8 cellular contexts compared by ENCODE assay signal in the genomic region with DNA sequence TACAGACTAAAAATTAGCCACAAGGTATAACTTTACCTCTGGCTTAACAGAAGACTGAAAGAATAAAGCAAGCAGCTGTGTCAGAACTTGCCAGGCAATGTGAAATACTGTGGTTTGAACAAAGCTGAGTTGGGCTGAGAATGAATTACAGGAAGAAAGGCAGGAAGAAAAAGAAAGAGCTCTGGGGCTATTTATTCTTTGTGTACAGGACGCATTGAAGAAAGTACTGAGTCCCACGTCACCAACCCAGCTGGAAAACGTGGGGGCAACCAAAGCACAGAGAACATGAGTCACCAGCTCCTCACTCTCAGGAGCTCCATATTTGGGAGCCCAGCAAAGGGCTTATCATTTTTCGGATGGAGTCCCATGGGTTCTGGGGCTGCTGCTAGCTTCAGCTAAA.
DNase-seq lines count a peak whose midpoint lies in the region; ATAC-seq and TF ChIP-seq lines count a peak whose summit lies in the region.

No MANE protein-coding gene starts in this region.

- WGBS in prostate gland, result 24% methylated on average over 4 of the region's 4 CpGs

- H3K27me3 ChIP-seq in prostate gland (replicated peaks; ENCODE audit: insufficient read depth) (no peaks in the 10 kb centered on the region), vagina (no peaks in the 10 kb centered on the region)

- in situ Hi-C loops in G401 (cut with HindIII; ENCODE audit: low sequenced_read_pairs), result no loop called here

- H3K9me3 ChIP-seq in prostate gland (no peaks in the 10 kb centered on the region), vagina (no peaks in the 10 kb centered on the region)

- H3K4me3 ChIP-seq in prostate gland, result no peak overlapping the region
- H3K4me3 ChIP-seq in vagina, result no peak overlapping the region

- DNase-seq in activated CD4-positive, alpha-beta T cell treated with anti-CD3 and anti-CD28 coated beads, Interleukin-2, amount 50 U/mL, for 1 hour, result peak; percentile 31
- DNase-seq in dedifferentiated amniotic fluid mesenchymal stem cell (ENCODE audit: extremely low spot score) (peak; percentile 39), prostate gland (ENCODE audit: low spot score) (peak; percentile 47), vagina (ENCODE audit: extremely low spot score in 2 of 2) (no peak), G401 (ENCODE audit: low spot score) (no peak), NCI-H1105 (lab: John Stamatoyannopoulos, UW) (no peak)

- ATAC-seq in GM21825 (IDR thresholded peaks at IDR 0.05; ENCODE audit: unreplicated experiment), result peak; percentile 72
- no peak for ATAC-seq in HG02798 (IDR thresholded peaks at IDR 0.05; ENCODE audit: poor library complexity, unreplicated experiment)

- intact Hi-C loops in prostate gland (cut with DNase I), result no loop called here
- intact Hi-C loops in vagina (cut with DNase I), result no loop called here

- H3K4me1 ChIP-seq in prostate gland (replicated peaks), result peaks cover 7% of the 10 kb centered on the region
- peaks cover 38% of the 10 kb centered on the region for H3K4me1 ChIP-seq in vagina

- H3K36me3 ChIP-seq in prostate gland, result no peaks in the 10 kb centered on the region
- no peaks in the 10 kb centered on the region for H3K36me3 ChIP-seq in vagina

- TF ChIP-seq CTCF in prostate gland (IDR thresholded peaks at IDR 0.05), result no peak
- TF ChIP-seq CTCF in vagina (IDR thresholded peaks at IDR 0.05), result no peak

- TF ChIP-seq POLR2A in prostate gland (IDR thresholded peaks at IDR 0.05), result no peak
- TF ChIP-seq POLR2A in vagina (IDR thresholded peaks at IDR 0.05), result no peak

- H3K27ac ChIP-seq in prostate gland, result peak overlapping the region; percentile 66 to 71
- H3K27ac ChIP-seq in vagina, result peak overlapping the region; percentile 74

Comparison
In these comparisons a context has a peak if more than half of its experiments do, and no peak if none do; other contexts are left out.
1. DNase-seq: peak in activated CD4-positive, alpha-beta T cell treated with anti-CD3 and anti-CD28 coated beads, Interleukin-2, amount 50 U/mL, for 1 hour (single experiment), dedifferentiated amniotic fluid mesenchymal stem cell (single experiment) and prostate gland (single experiment); none in vagina (0 of 2), G401 (single experiment) and NCI-H1105 (single experiment).